Comparison of ENCODE assay signal across 20 cellular contexts in genomic region chr15:84988909-84989644, GRCh38. TPM values are rescaled to one million over a fixed set of nuclear protein-coding genes. Genes with fewer than 3 reads are reported as not detected.
DNase-seq lines count a peak whose midpoint lies in the region; ATAC-seq and TF ChIP-seq lines count a peak whose summit lies in the region.
"Had no signal": no experiment of that assay in that cellular context is flagged by ENCODE, and none has a peak within 500 bp of the region (broad histone marks: within the 10 kb centered on the region; RNA-seq: fewer than 3 reads in every experiment).

No MANE protein-coding gene starts in this region.

- peaks cover 18% of the 10 kb centered on the region for H3K4me1 ChIP-seq in CD8-positive, alpha-beta T cell (ENCODE audit: insufficient read depth, low read length)
- peaks cover 25% of the 10 kb centered on the region for H3K4me1 ChIP-seq in hepatocyte (ENCODE audit: insufficient read depth)

- peak overlapping the region; percentile 89 for H3K27ac Mint-ChIP-seq in activated CD8-positive, alpha-beta T cell treated with anti-CD3 and anti-CD28 coated beads, Interleukin-2, amount 10 ng/mL, durations not matched to agents 7 days and 5 days
- no peak overlapping the region for H3K27ac Mint-ChIP-seq in activated CD8-positive, alpha-beta T cell treated with anti-CD3 and anti-CD28 coated beads for 36 hours
- peak overlapping the region; percentile 77 for H3K27ac Mint-ChIP-seq in CD8-positive, alpha-beta T cell
- H3K27ac Mint-ChIP-seq in activated CD4-positive, alpha-beta memory T cell treated with anti-CD3 and anti-CD28 coated beads, Interleukin-2, amount 10 ng/mL, durations not matched to agents 7 days and 5 days: peak overlapping the region; percentile 95
- peak overlapping the region; percentile 87 for H3K27ac Mint-ChIP-seq in memory B cell

- H3K79me2 ChIP-seq in hepatocyte: peaks cover 91% of the 10 kb centered on the region

- H3K27ac ChIP-seq in CD8-positive, alpha-beta T cell (ENCODE audit: low read depth, low read length): no peak overlapping the region
- no peak overlapping the region for H3K27ac ChIP-seq in hepatocyte
- H3K27ac ChIP-seq: lower lobe of right lung, right atrium auricular region, RWPE1, thoracic aorta had no signal

- H3K4me3 ChIP-seq in CD8-positive, alpha-beta T cell (ENCODE audit: low read depth, low read length): no peak overlapping the region
- no peak overlapping the region for H3K4me3 ChIP-seq in hepatocyte
- H3K4me3 ChIP-seq: heart left ventricle, lower lobe of right lung, right atrium auricular region, thoracic aorta had no signal

- no peaks in the 10 kb centered on the region for H3K9me3 Mint-ChIP-seq in activated CD8-positive, alpha-beta T cell treated with anti-CD3 and anti-CD28 coated beads, Interleukin-2, amount 10 ng/mL, durations not matched to agents 7 days and 5 days (ENCODE audit: insufficient read depth)
- no peaks in the 10 kb centered on the region for H3K9me3 Mint-ChIP-seq in activated CD8-positive, alpha-beta T cell treated with anti-CD3 and anti-CD28 coated beads for 36 hours
- H3K9me3 Mint-ChIP-seq in CD8-positive, alpha-beta T cell: no peaks in the 10 kb centered on the region
- H3K9me3 Mint-ChIP-seq in activated CD4-positive, alpha-beta memory T cell treated with anti-CD3 and anti-CD28 coated beads, Interleukin-2, amount 10 ng/mL, durations not matched to agents 7 days and 5 days: no peaks in the 10 kb centered on the region
- no peaks in the 10 kb centered on the region for H3K9me3 Mint-ChIP-seq in memory B cell
- H3K9me3 Mint-ChIP-seq: CD14-positive monocyte had no signal

- no peak for TF ChIP-seq CTCF in activated CD8-positive, alpha-beta T cell treated with anti-CD3 and anti-CD28 coated beads for 36 hours (IDR thresholded peaks at IDR 0.05)
- no peak for TF ChIP-seq CTCF in CD8-positive, alpha-beta T cell (IDR thresholded peaks at IDR 0.05)
- TF ChIP-seq CTCF in hepatocyte (IDR thresholded peaks at IDR 0.05; ENCODE audit: poor library complexity): no peak

- peaks cover 31% of the 10 kb centered on the region for H4K20me1 ChIP-seq in hepatocyte (ENCODE audit: insufficient read depth, poor library complexity, severe bottlenecking)

- no peaks in the 10 kb centered on the region for H3K27me3 Mint-ChIP-seq in activated CD8-positive, alpha-beta T cell treated with anti-CD3 and anti-CD28 coated beads, Interleukin-2, amount 10 ng/mL, durations not matched to agents 7 days and 5 days (ENCODE audit: low read depth)
- no peaks in the 10 kb centered on the region for H3K27me3 Mint-ChIP-seq in activated CD8-positive, alpha-beta T cell treated with anti-CD3 and anti-CD28 coated beads for 36 hours
- no peaks in the 10 kb centered on the region for H3K27me3 Mint-ChIP-seq in CD8-positive, alpha-beta T cell (ENCODE audit: low read depth)
- no peaks in the 10 kb centered on the region for H3K27me3 Mint-ChIP-seq in activated CD4-positive, alpha-beta memory T cell treated with anti-CD3 and anti-CD28 coated beads, Interleukin-2, amount 10 ng/mL, durations not matched to agents 7 days and 5 days
- no peaks in the 10 kb centered on the region for H3K27me3 Mint-ChIP-seq in memory B cell

- peaks cover 57% of the 10 kb centered on the region for H3K4me1 Mint-ChIP-seq in activated CD8-positive, alpha-beta T cell treated with anti-CD3 and anti-CD28 coated beads, Interleukin-2, amount 10 ng/mL, durations not matched to agents 7 days and 5 days (ENCODE audit: low read depth)
- H3K4me1 Mint-ChIP-seq in activated CD8-positive, alpha-beta T cell treated with anti-CD3 and anti-CD28 coated beads for 36 hours (ENCODE audit: low read depth): peaks cover 69% of the 10 kb centered on the region
- peaks cover 62% of the 10 kb centered on the region for H3K4me1 Mint-ChIP-seq in CD8-positive, alpha-beta T cell (ENCODE audit: low read depth)
- H3K4me1 Mint-ChIP-seq in activated CD4-positive, alpha-beta memory T cell treated with anti-CD3 and anti-CD28 coated beads, Interleukin-2, amount 10 ng/mL, durations not matched to agents 7 days and 5 days: peaks cover 71% of the 10 kb centered on the region
- H3K4me1 Mint-ChIP-seq in memory B cell: peaks cover 40% of the 10 kb centered on the region

- H3K36me3 ChIP-seq in CD8-positive, alpha-beta T cell (ENCODE audit: insufficient read depth, low read length): no peaks in the 10 kb centered on the region
- H3K36me3 ChIP-seq in hepatocyte (replicated peaks; ENCODE audit: insufficient read depth, low read depth): no peaks in the 10 kb centered on the region
- H3K36me3 ChIP-seq: heart left ventricle, lower lobe of right lung, right atrium auricular region, thoracic aorta had no signal

- no peak for ATAC-seq in activated CD8-positive, alpha-beta T cell treated with anti-CD3 and anti-CD28 coated beads, Interleukin-2, amount 10 ng/mL, durations not matched to agents 7 days and 5 days
- ATAC-seq in activated CD8-positive, alpha-beta T cell treated with anti-CD3 and anti-CD28 coated beads for 36 hours: no peak
- no peak for ATAC-seq in CD8-positive, alpha-beta T cell
- ATAC-seq in memory B cell (ENCODE audit: low read depth): no peak
- ATAC-seq: heart left ventricle had no signal

- no peak overlapping the region for H2AFZ ChIP-seq in hepatocyte

- DNase-seq in activated CD8-positive, alpha-beta T cell treated with anti-CD3 and anti-CD28 coated beads, Interleukin-2, amount 10 ng/mL, durations not matched to agents 7 days and 5 days: no peak
- no peak for DNase-seq in activated CD8-positive, alpha-beta T cell treated with anti-CD3 and anti-CD28 coated beads for 36 hours
- DNase-seq in CD8-positive, alpha-beta T cell: no peak
- DNase-seq in activated CD4-positive, alpha-beta memory T cell treated with anti-CD3 and anti-CD28 coated beads, Interleukin-2, amount 10 ng/mL, durations not matched to agents 7 days and 5 days: no peak
- DNase-seq in memory B cell (ENCODE audit: low spot score in 2 of 2) (no peak), KG1 (lab: John Stamatoyannopoulos, UW) (no peak), NCI-H82 (lab: John Stamatoyannopoulos, UW) (no peak), hepatocyte (ENCODE audit: low spot score) (no peak)
- DNase-seq: activated CD4-positive, alpha-beta T cell treated with anti-CD3 and anti-CD28 coated beads, Interleukin-2, amount 50 U/mL, for 48 hours; activated effector memory CD4-positive, alpha-beta T cell treated with Interleukin-2 at 50 U/mL for 16 hours; DMS79 treated with DMSO at 0.1 percent for 48 hours; heart left ventricle; lower lobe of right lung; NCI-H1048; NCI-H2081; NCI-H446 treated with DMSO at 0.1 percent for 48 hours had no signal

- POLR2A ChIA-PET in activated CD8-positive, alpha-beta T cell treated with anti-CD3 and anti-CD28 coated beads, Interleukin-2, amount 10 ng/mL, durations not matched to agents 7 days and 5 days (lab: Charles Lee): interaction anchor here (1.1 kb wide), 1 partner anchor 8 kb away, joined by 4 read pairs; no protein-coding TSS in a partner anchor
- POLR2A ChIA-PET in activated CD8-positive, alpha-beta T cell treated with anti-CD3 and anti-CD28 coated beads for 36 hours (lab: Charles Lee): interaction anchor here (0.7 to 1.2 kb wide), 4 partner anchors 8 to 84 kb away, joined by 3 to 5 read pairs (median 3); no protein-coding TSS in a partner anchor
- POLR2A ChIA-PET in CD8-positive, alpha-beta T cell (lab: Charles Lee): interaction anchor here (0.8 to 1.4 kb wide), 3 partner anchors 8 to 55 kb away, joined by 3 to 6 read pairs (median 3); no protein-coding TSS in a partner anchor
- POLR2A ChIA-PET in activated CD4-positive, alpha-beta memory T cell treated with anti-CD3 and anti-CD28 coated beads, Interleukin-2, amount 10 ng/mL, durations not matched to agents 7 days and 5 days (lab: Charles Lee): interaction anchor here (1.0 to 2.4 kb wide), 5 partner anchors 9 to 57 kb away, joined by 3 to 20 read pairs (median 5); no protein-coding TSS in a partner anchor

- CTCF ChIA-PET in activated CD8-positive, alpha-beta T cell treated with anti-CD3 and anti-CD28 coated beads, Interleukin-2, amount 10 ng/mL, durations not matched to agents 7 days and 5 days (lab: Charles Lee): interaction anchor here (1.4 to 2.1 kb wide), 3 partner anchors 17 to 55 kb away, joined by 3 to 16 read pairs (median 6); no protein-coding TSS in a partner anchor
- CTCF ChIA-PET in activated CD8-positive, alpha-beta T cell treated with anti-CD3 and anti-CD28 coated beads for 36 hours (lab: Charles Lee): interaction anchor here (0.8 to 3.5 kb wide), 4 partner anchors 8 to 55 kb away, joined by 3 to 14 read pairs (median 3); no protein-coding TSS in a partner anchor
- CTCF ChIA-PET in CD8-positive, alpha-beta T cell (lab: Charles Lee): interaction anchor here (1.6 to 1.8 kb wide), 2 partner anchors 9 to 55 kb away, joined by 5 to 6 read pairs; no protein-coding TSS in a partner anchor
- CTCF ChIA-PET in activated CD4-positive, alpha-beta memory T cell treated with anti-CD3 and anti-CD28 coated beads, Interleukin-2, amount 10 ng/mL, durations not matched to agents 7 days and 5 days (lab: Charles Lee): interaction anchor here (0.9 to 1.2 kb wide), 2 partner anchors 9 to 60 kb away, joined by 3 read pairs; no protein-coding TSS in a partner anchor

- intact Hi-C loops in activated CD8-positive, alpha-beta T cell treated with anti-CD3 and anti-CD28 coated beads for 36 hours (cut with micrococcal nuclease): no loop called here
- intact Hi-C loops in CD8-positive, alpha-beta T cell (cut with DNase I, micrococcal nuclease): loop anchor here (10.0 kb wide), 3 partner anchors 274 to 696 kb away; partner anchors contain the start of gene SEC11A (in 2 of the 2)

- H3K4me2 ChIP-seq in hepatocyte: no peak overlapping the region

- H3K9me3 ChIP-seq in CD8-positive, alpha-beta T cell (ENCODE audit: low read length): no peaks in the 10 kb centered on the region
- no peaks in the 10 kb centered on the region for H3K9me3 ChIP-seq in hepatocyte (ENCODE audit: low read depth)
- H3K9me3 ChIP-seq: heart left ventricle, lower lobe of right lung, right atrium auricular region, thoracic aorta had no signal

- 91% methylated on average over 2 of the region's 2 CpGs for WGBS in hepatocyte (ENCODE audit: low lambda C conversion rate, missing lambda C conversion rate)

- H3K4me3 Mint-ChIP-seq in activated CD8-positive, alpha-beta T cell treated with anti-CD3 and anti-CD28 coated beads, Interleukin-2, amount 10 ng/mL, durations not matched to agents 7 days and 5 days: no peak overlapping the region
- no peak overlapping the region for H3K4me3 Mint-ChIP-seq in activated CD8-positive, alpha-beta T cell treated with anti-CD3 and anti-CD28 coated beads for 36 hours
- H3K4me3 Mint-ChIP-seq in CD8-positive, alpha-beta T cell: no peak overlapping the region
- no peak overlapping the region for H3K4me3 Mint-ChIP-seq in activated CD4-positive, alpha-beta memory T cell treated with anti-CD3 and anti-CD28 coated beads, Interleukin-2, amount 10 ng/mL, durations not matched to agents 7 days and 5 days
- no peak overlapping the region for H3K4me3 Mint-ChIP-seq in memory B cell
- H3K4me3 Mint-ChIP-seq: CD14-positive monocyte had no signal

- peaks cover 7% of the 10 kb centered on the region for H3K36me3 Mint-ChIP-seq in activated CD8-positive, alpha-beta T cell treated with anti-CD3 and anti-CD28 coated beads, Interleukin-2, amount 10 ng/mL, durations not matched to agents 7 days and 5 days (ENCODE audit: low read depth)
- H3K36me3 Mint-ChIP-seq in activated CD8-positive, alpha-beta T cell treated with anti-CD3 and anti-CD28 coated beads for 36 hours (ENCODE audit: low read depth): no peaks in the 10 kb centered on the region
- no peaks in the 10 kb centered on the region for H3K36me3 Mint-ChIP-seq in CD8-positive, alpha-beta T cell
- H3K36me3 Mint-ChIP-seq in activated CD4-positive, alpha-beta memory T cell treated with anti-CD3 and anti-CD28 coated beads, Interleukin-2, amount 10 ng/mL, durations not matched to agents 7 days and 5 days (ENCODE audit: low read depth): peaks cover 2% of the 10 kb centered on the region
- no peaks in the 10 kb centered on the region for H3K36me3 Mint-ChIP-seq in memory B cell

- H3K27me3 ChIP-seq in CD8-positive, alpha-beta T cell (ENCODE audit: insufficient read depth, low read length): no peaks in the 10 kb centered on the region
- H3K27me3 ChIP-seq in hepatocyte: no peaks in the 10 kb centered on the region
- H3K27me3 ChIP-seq: heart left ventricle, right atrium auricular region had no signal

- H3K9me2 ChIP-seq in hepatocyte (replicated peaks; ENCODE audit: insufficient read depth): no peaks in the 10 kb centered on the region

RNA-seq across cellular contexts. Expression of gene PDE8A, which starts 7.4 kb away (rescaled TPM):
- total RNA-seq in activated CD8-positive, alpha-beta T cell treated with anti-CD3 and anti-CD28 coated beads, Interleukin-2, amount 10 ng/mL, durations not matched to agents 7 days and 5 days: 10 to 100 TPM; 12.6 to 12.8 TPM
- total RNA-seq in activated CD8-positive, alpha-beta T cell treated with anti-CD3 and anti-CD28 coated beads for 36 hours: 10 to 100 TPM; 23.2 to 24.4 TPM
- 10 to 100 TPM; 16.4 to 19.7 TPM for total RNA-seq in CD8-positive, alpha-beta T cell
- total RNA-seq in activated CD4-positive, alpha-beta memory T cell treated with anti-CD3 and anti-CD28 coated beads, Interleukin-2, amount 10 ng/mL, durations not matched to agents 7 days and 5 days: 10 to 100 TPM; 24.4 to 25.1 TPM
- total RNA-seq in hepatocyte: 25.6 and 26.0 TPM in 2 replicates
- polyA plus RNA-seq in hepatocyte: 15.3 and 24.0 TPM in 2 replicates
